Comparison of ENCODE assay signal across 8 cellular contexts in the genomic region with DNA sequence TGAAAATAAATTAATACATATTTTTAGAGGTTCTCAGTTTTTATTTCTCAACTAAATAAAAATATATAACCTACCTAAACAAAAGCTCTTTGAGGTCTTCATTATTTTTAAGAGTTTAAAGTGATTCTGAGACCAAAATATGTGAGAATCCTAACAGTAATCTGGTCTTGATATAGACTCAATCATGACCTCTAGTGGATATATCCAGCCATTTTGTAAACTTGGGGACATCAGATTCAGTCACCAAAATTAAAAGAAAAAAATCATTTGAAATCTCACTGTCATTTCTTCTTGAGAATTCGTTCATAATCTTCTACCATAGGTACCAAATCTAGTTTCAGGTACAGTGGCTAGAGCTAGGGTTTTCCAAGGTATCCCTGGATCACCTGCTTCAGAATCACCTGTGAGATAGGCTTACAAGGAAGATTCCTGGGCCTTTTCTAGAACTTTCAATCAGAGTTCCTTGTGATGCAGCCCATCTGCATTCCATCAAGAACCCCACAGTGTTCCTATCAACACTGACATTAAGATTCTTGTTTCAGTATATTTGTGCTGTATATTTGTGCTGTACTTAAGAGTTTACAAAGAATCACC.
DNase-seq lines count a peak whose midpoint lies in the region; ATAC-seq and TF ChIP-seq lines count a peak whose summit lies in the region.

No MANE protein-coding gene starts in this region.

- no peaks in the 10 kb centered on the region for H3K4me1 ChIP-seq in right lobe of liver

- intact Hi-C loops in CD14-positive monocyte (cut with micrococcal nuclease) (no loop called here), right lobe of liver (cut with DNase I) (no loop called here), posterior vena cava (cut with DNase I) (no loop called here)

- H3K27ac Mint-ChIP-seq in CD14-positive monocyte: no peak overlapping the region
- H3K27ac Mint-ChIP-seq in HFFc6: no peak overlapping the region
- H3K27ac Mint-ChIP-seq in activated naive CD8-positive, alpha-beta T cell treated with anti-CD3 and anti-CD28 coated beads, Interleukin-2, amount 50 U/mL, for 24 hours: no peak overlapping the region

- 8% methylated on average over 1 of the region's 1 CpG for WGBS in right lobe of liver (ENCODE audit: insufficient coverage, low coverage, low lambda C conversion rate, missing lambda C conversion rate)

- no peaks in the 10 kb centered on the region for H3K27me3 ChIP-seq in right lobe of liver

- no peak overlapping the region for H3K4me3 Mint-ChIP-seq in CD14-positive monocyte
- no peak overlapping the region for H3K4me3 Mint-ChIP-seq in HFFc6
- no peak overlapping the region for H3K4me3 Mint-ChIP-seq in activated naive CD8-positive, alpha-beta T cell treated with anti-CD3 and anti-CD28 coated beads, Interleukin-2, amount 50 U/mL, for 24 hours

- no peak overlapping the region for H3K4me3 ChIP-seq in right lobe of liver

- ATAC-seq in right lobe of liver (no peak), esophagus mucosa (no peak), left lobe of liver (no peak)
- ATAC-seq in activated naive CD8-positive, alpha-beta T cell treated with anti-CD3 and anti-CD28 coated beads, Interleukin-2, amount 50 U/mL, for 24 hours: no peak

- DNase-seq in CD14-positive monocyte (ENCODE audit: low spot score) (no peak), HFFc6 (peak; percentile 29), right lobe of liver (no peak), posterior vena cava (ENCODE audit: low spot score) (no peak), left lobe of liver (ENCODE audit: low spot score) (no peak)
- DNase-seq in activated naive CD8-positive, alpha-beta T cell treated with anti-CD3 and anti-CD28 coated beads, Interleukin-2, amount 50 U/mL, for 24 hours: no peak

- TF ChIP-seq POLR2A in right lobe of liver (IDR thresholded peaks at IDR 0.05): no peak

- H3K27me3 Mint-ChIP-seq in CD14-positive monocyte (ENCODE audit: low read depth in 3 of 3): no peaks in the 10 kb centered on the region
- no peaks in the 10 kb centered on the region for H3K27me3 Mint-ChIP-seq in HFFc6 (ENCODE audit: insufficient read depth)
- no peaks in the 10 kb centered on the region for H3K27me3 Mint-ChIP-seq in activated naive CD8-positive, alpha-beta T cell treated with anti-CD3 and anti-CD28 coated beads, Interleukin-2, amount 50 U/mL, for 24 hours

- H3K36me3 Mint-ChIP-seq in CD14-positive monocyte (no peaks in the 10 kb centered on the region), HFFc6 (ENCODE audit: low read depth) (no peaks in the 10 kb centered on the region)
- no peaks in the 10 kb centered on the region for H3K36me3 Mint-ChIP-seq in activated naive CD8-positive, alpha-beta T cell treated with anti-CD3 and anti-CD28 coated beads, Interleukin-2, amount 50 U/mL, for 24 hours (ENCODE audit: low read depth)

- no peaks in the 10 kb centered on the region for H3K9me3 ChIP-seq in right lobe of liver

- no peaks in the 10 kb centered on the region for H3K9me3 Mint-ChIP-seq in CD14-positive monocyte
- H3K9me3 Mint-ChIP-seq in HFFc6: no peaks in the 10 kb centered on the region; the same call in 1 of the 2 replicates
- H3K9me3 Mint-ChIP-seq in activated naive CD8-positive, alpha-beta T cell treated with anti-CD3 and anti-CD28 coated beads, Interleukin-2, amount 50 U/mL, for 24 hours: no peaks in the 10 kb centered on the region

- H3K27ac ChIP-seq in VCaP (no peak overlapping the region), right lobe of liver (no peak overlapping the region)

- TF ChIP-seq CTCF in CD14-positive monocyte (IDR thresholded peaks at IDR 0.05) (peak; percentile 23), HFFc6 (IDR thresholded peaks at IDR 0.05) (peak; percentile 80), VCaP (conservative IDR thresholded peaks at IDR 0.05) (peak; percentile 81), right lobe of liver (IDR thresholded peaks at IDR 0.05) (peak; percentile 18 to 43 (median 36))

- no peaks in the 10 kb centered on the region for H3K36me3 ChIP-seq in right lobe of liver

- H3K4me1 Mint-ChIP-seq in CD14-positive monocyte: peaks cover 9% of the 10 kb centered on the region
- peaks cover 57% of the 10 kb centered on the region for H3K4me1 Mint-ChIP-seq in HFFc6 (ENCODE audit: low read depth)
- peaks cover 4% of the 10 kb centered on the region for H3K4me1 Mint-ChIP-seq in activated naive CD8-positive, alpha-beta T cell treated with anti-CD3 and anti-CD28 coated beads, Interleukin-2, amount 50 U/mL, for 24 hours

Comparison
In these comparisons a context has a peak if more than half of its experiments do, and no peak if none do; other contexts are left out.
1. CTCF ChIP-seq: peak in every context shown above with its lines; median percentile 81 in VCaP; 80 in HFFc6; 36 in right lobe of liver; 23 in CD14-positive monocyte.